Comparison of ENCODE assay signal across 18 cellular contexts in the genomic region with DNA sequence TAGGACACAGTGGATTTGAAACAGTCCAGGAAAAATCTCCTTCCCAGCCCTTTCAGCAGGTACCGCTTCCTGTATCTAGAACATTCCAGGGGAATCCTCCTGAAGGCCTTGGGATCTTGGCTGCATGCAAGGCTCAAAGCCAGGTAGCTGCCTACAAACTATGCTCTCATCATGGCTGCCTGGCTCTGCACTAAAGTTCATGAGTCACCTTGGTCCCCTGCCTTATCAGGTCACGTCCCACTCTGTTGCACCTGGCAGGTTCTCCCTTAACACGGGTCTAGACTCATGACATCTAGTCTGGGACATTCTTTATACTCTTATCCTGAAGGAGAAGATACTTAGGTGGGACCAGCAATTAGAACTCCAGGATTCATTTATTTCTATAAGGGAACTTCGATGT. TPM values are rescaled to one million over a fixed set of nuclear protein-coding genes. Genes with fewer than 3 reads are reported as not detected.
A peak's percentile ranks its signal among the peaks of the same experiment; 100 is the strongest.
DNase-seq lines count a peak whose midpoint lies in the region; ATAC-seq, FAIRE-seq and TF ChIP-seq lines count a peak whose summit lies in the region.
"Had no signal": no experiment of that assay in that cellular context is flagged by ENCODE, and none has a peak within 500 bp of the region (broad histone marks: within the 10 kb centered on the region; RNA-seq: fewer than 3 reads in every experiment).

No MANE protein-coding gene starts in this region.

- no peak for ATAC-seq in T-helper 17 cell
- ATAC-seq in pancreas: peak; percentile 90 to 94 (median 90)
- no peak for ATAC-seq in HG02763 (IDR thresholded peaks at IDR 0.05; ENCODE audit: unreplicated experiment)
- ATAC-seq: GM23338 had no signal

- H3K4me1 ChIP-seq in pancreas (no peaks in the 10 kb centered on the region), stomach (peaks cover 0 to 16% (median 3%) of the 10 kb centered on the region in 4 donors)
- H3K4me1 ChIP-seq: BE2C had no signal

- no peak for TF ChIP-seq POLR2A in stomach (IDR thresholded peaks at IDR 0.05)

- H3K27ac ChIP-seq in pancreas: peak overlapping the region in 1 of 4 donors; percentile 39
- H3K27ac ChIP-seq in stomach: peak overlapping the region in 3 of 5 donors; percentile 17 to 39 (median 35)
- H3K27ac ChIP-seq: C4-2B had no signal

- H3K27me3 Mint-ChIP-seq in T-helper 17 cell (peaks cover 33% of the 10 kb centered on the region), chondrocyte (ENCODE audit: low read depth) (peaks cover 28% of the 10 kb centered on the region), type B pancreatic cell (peaks cover 16% of the 10 kb centered on the region)

- H3K27ac Mint-ChIP-seq in T-helper 17 cell (peak overlapping the region; percentile 16), chondrocyte (ENCODE audit: unreplicated experiment) (no peak overlapping the region), type B pancreatic cell (no peak overlapping the region)
- H3K27ac Mint-ChIP-seq: GM23338 had no signal

- H3K4me3 ChIP-seq in pancreas (no peak overlapping the region), stomach (no peak overlapping the region)
- H3K4me3 ChIP-seq: GM23338 had no signal

- no peak for FAIRE-seq in pancreas (lab: Jason Lieb, UNC)
- FAIRE-seq: A204.1, D721Med, GM12892 had no signal

- H3K36me3 Mint-ChIP-seq in T-helper 17 cell (ENCODE audit: low read depth) (no peaks in the 10 kb centered on the region), chondrocyte (ENCODE audit: low read depth) (peaks cover 1% of the 10 kb centered on the region), type B pancreatic cell (no peaks in the 10 kb centered on the region)
- H3K36me3 Mint-ChIP-seq: CD4-positive, alpha-beta memory T cell had no signal

- no peaks in the 10 kb centered on the region for H3K9me3 Mint-ChIP-seq in chondrocyte (ENCODE audit: low read depth)
- no peaks in the 10 kb centered on the region for H3K9me3 Mint-ChIP-seq in type B pancreatic cell
- H3K9me3 Mint-ChIP-seq: CD4-positive, alpha-beta memory T cell; GM23338 had no signal

- DNase-seq in T-helper 17 cell (no peak), chondrocyte (ENCODE audit: low spot score) (peak; percentile 9), pancreas (peak in 5 of 6 donors; percentile 23 to 51 (median 50)), stomach (no peak), middle frontal gyrus (ENCODE audit: extremely low spot score, low spot score) (no peak), type B pancreatic cell (ENCODE audit: extremely low spot score, unreplicated experiment) (no peak)
- DNase-seq: BE2C; CD4-positive, alpha-beta memory T cell; DND-41; GDM1; H7 had no signal

- intact Hi-C loops in pancreas (cut with DNase I): no loop called here
- intact Hi-C loops in stomach (cut with DNase I; ENCODE audit: low total_unique reads): no loop called here

- H3K9me3 ChIP-seq in T-helper 17 cell (ENCODE audit: control insufficient read depth, low read length, poor library complexity, severe bottlenecking): no peaks in the 10 kb centered on the region
- H3K9me3 ChIP-seq in pancreas: no peaks in the 10 kb centered on the region
- H3K9me3 ChIP-seq in stomach: no peaks in the 10 kb centered on the region
- H3K9me3 ChIP-seq: BE2C had no signal

- H3K4me1 Mint-ChIP-seq in T-helper 17 cell (no peaks in the 10 kb centered on the region), chondrocyte (ENCODE audit: low read depth) (no peaks in the 10 kb centered on the region), type B pancreatic cell (ENCODE audit: unreplicated experiment) (no peaks in the 10 kb centered on the region)
- H3K4me1 Mint-ChIP-seq: CD4-positive, alpha-beta memory T cell; GM23338 had no signal

- H3K27me3 ChIP-seq in pancreas (no peaks in the 10 kb centered on the region), stomach (no peaks in the 10 kb centered on the region)

- no peak for TF ChIP-seq EP300 in stomach (IDR thresholded peaks at IDR 0.05)

- no peak for TF ChIP-seq CTCF in chondrocyte (IDR thresholded peaks at IDR 0.05)
- no peak for TF ChIP-seq CTCF in pancreas (IDR thresholded peaks at IDR 0.05)
- TF ChIP-seq CTCF in stomach (IDR thresholded peaks at IDR 0.05): no peak
- no peak for TF ChIP-seq CTCF in type B pancreatic cell (conservative IDR thresholded peaks at IDR 0.05)

- H3K4me3 Mint-ChIP-seq in T-helper 17 cell (no peak overlapping the region), chondrocyte (ENCODE audit: unreplicated experiment) (no peak overlapping the region), type B pancreatic cell (no peak overlapping the region)
- H3K4me3 Mint-ChIP-seq: CD4-positive, alpha-beta memory T cell; GM23338 had no signal

- 67 to 71% methylated on average over 4 of the region's 4 CpGs for WGBS in pancreas, 2 donors
- 63 to 74% (median 71%) methylated on average over 4 of the region's 4 CpGs for WGBS in stomach, 5 donors

- H3K36me3 ChIP-seq in pancreas: no peaks in the 10 kb centered on the region
- H3K36me3 ChIP-seq in stomach: no peaks in the 10 kb centered on the region
- H3K36me3 ChIP-seq: BE2C had no signal

RNA-seq across cellular contexts. Expression of a gene that starts 15.8 kb away (rescaled TPM):
- total RNA-seq in T-helper 17 cell: 1 to 10 TPM in 1 of 2 donors, under 1 TPM in 1; 0.73 to 1.7 TPM
- not detected in 3 replicates for total RNA-seq in chondrocyte
- 1 to 10 TPM; 2.2 to 6.4 (median 3.5) TPM for total RNA-seq in pancreas
- 1 to 10 TPM; 3.9 to 4.8 TPM for polyA plus RNA-seq in pancreas
- total RNA-seq in stomach: 10 to 100 TPM in 4 of 5 donors, 1 to 10 TPM in 1; 1.8 to 64.2 (median 29.2) TPM
- polyA plus RNA-seq in stomach: 10 to 100 TPM in 2 of 3 donors, 1 to 10 TPM in 1; 9.4 to 16.2 (median 15.0) TPM
- total RNA-seq in type B pancreatic cell (ENCODE audit: low replicate concordance): 5.0 and 7.0 TPM in 2 replicates
- polyA plus RNA-seq: AG04450 had no signal

RNA-seq across cellular contexts. Expression of a gene that starts 58.1 kb away (rescaled TPM):
- total RNA-seq in T-helper 17 cell: 10 to 100 TPM; 33.8 to 44.8 TPM
- 2.7 to 3.4 TPM in 2 of 3 replicates, not detected in the other for total RNA-seq in chondrocyte
- 10 to 100 TPM in 1 of 6 donors, 1 to 10 TPM in 5; 3.6 to 11.7 (median 6.6) TPM for total RNA-seq in pancreas
- polyA plus RNA-seq in pancreas: 10 to 100 TPM; 11.0 to 12.4 TPM
- total RNA-seq in stomach: 10 to 100 TPM in 3 of 5 donors, 1 to 10 TPM in 2; 6.7 to 23.3 (median 11.6) TPM
- polyA plus RNA-seq in stomach: 10 to 100 TPM in 1 of 3 donors, 1 to 10 TPM in 2; 7.3 to 17.4 (median 8.1) TPM
- 0.58 and 2.8 TPM in 2 replicates for total RNA-seq in type B pancreatic cell (ENCODE audit: low replicate concordance)

Comparison
In these comparisons a context has a peak if more than half of its experiments do, and no peak if none do; other contexts are left out.
1. ATAC-seq: peak in pancreas (4 of 4); none in T-helper 17 cell (single experiment) and HG02763 (single experiment).
2. DNase-seq: peak in chondrocyte (single experiment) and pancreas (5 of 6); none in T-helper 17 cell (0 of 3), stomach (single experiment), middle frontal gyrus (single experiment) and type B pancreatic cell (single experiment).